Comparison of ENCODE assay signal across 17 cellular contexts in the genomic region with DNA sequence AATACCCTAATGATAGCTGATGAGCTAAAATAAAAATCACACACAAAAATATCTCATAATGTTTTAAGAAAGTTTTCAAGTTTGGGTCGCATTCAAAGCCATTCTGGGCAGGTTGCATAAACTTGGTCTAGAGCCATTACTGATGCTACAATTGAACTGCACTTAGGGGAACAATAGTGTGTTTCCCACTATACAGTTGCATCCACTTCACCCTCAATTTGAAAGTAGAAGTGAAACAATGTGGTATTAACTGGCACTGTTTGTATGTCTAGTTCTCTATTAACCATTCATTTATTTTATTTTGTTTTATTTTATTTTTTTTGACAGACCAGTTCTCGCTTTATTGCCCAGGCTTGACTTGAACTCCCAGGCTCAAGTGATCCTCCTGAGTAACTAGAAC.
"Had no signal": no experiment of that assay in that cellular context is flagged by ENCODE, and none has a peak within 500 bp of the region (broad histone marks: within the 10 kb centered on the region; RNA-seq: fewer than 3 reads in every experiment).

No MANE protein-coding gene starts in this region.

- ATAC-seq: activated T-helper 17 cell treated with anti-CD3 and anti-CD28 coated beads, Interleukin-2, amount 50 U/mL, for 72 hours; mucosa of descending colon; naive thymus-derived CD4-positive, alpha-beta T cell had no signal

- H2AFZ ChIP-seq: parathyroid adenoma had no signal

- DNase-seq: activated CD4-positive, alpha-beta T cell treated with anti-CD3 and anti-CD28 coated beads, Interleukin-2, amount 50 U/mL, for 1 hour; activated naive CD4-positive, alpha-beta T cell; activated naive CD8-positive, alpha-beta T cell treated with anti-CD3 and anti-CD28 coated beads, Interleukin-2, amount 10 ng/mL, durations not matched to agents 7 days and 5 days; activated T-cell treated with anti-CD3 and anti-CD28 coated beads for 4 hours; anterior cingulate cortex; caudate nucleus; mesenchymal stem cell; mucosa of descending colon; naive thymus-derived CD4-positive, alpha-beta T cell; right lobe of liver; stimulated activated CD4-positive, alpha-beta T cell treated with anti-CD3 and anti-CD28 coated beads, Interleukin-4, amount 100 ng/mL, for 1 hour; tibial artery; uterus had no signal

- H3K4me1 Mint-ChIP-seq: activated naive CD8-positive, alpha-beta T cell treated with anti-CD3 and anti-CD28 coated beads, Interleukin-2, amount 10 ng/mL, durations not matched to agents 7 days and 5 days; activated T-helper 17 cell treated with anti-CD3 and anti-CD28 coated beads, Interleukin-2, amount 50 U/mL, for 72 hours; brain; naive thymus-derived CD4-positive, alpha-beta T cell had no signal

- H3K36me3 Mint-ChIP-seq: activated naive CD8-positive, alpha-beta T cell treated with anti-CD3 and anti-CD28 coated beads, Interleukin-2, amount 10 ng/mL, durations not matched to agents 7 days and 5 days; brain; naive thymus-derived CD4-positive, alpha-beta T cell had no signal

- H3K27me3 ChIP-seq: right lobe of liver, tibial artery, uterus had no signal

- H3K9ac ChIP-seq: parathyroid adenoma had no signal

- H3K27ac Mint-ChIP-seq: activated naive CD8-positive, alpha-beta T cell treated with anti-CD3 and anti-CD28 coated beads, Interleukin-2, amount 10 ng/mL, durations not matched to agents 7 days and 5 days; activated T-helper 17 cell treated with anti-CD3 and anti-CD28 coated beads, Interleukin-2, amount 50 U/mL, for 72 hours; brain; naive thymus-derived CD4-positive, alpha-beta T cell had no signal

- H3K4me2 ChIP-seq: smooth muscle cell had no signal

- H3K4me1 ChIP-seq: parathyroid adenoma, tibial artery, uterus had no signal

- H3K36me3 ChIP-seq: right lobe of liver, tibial artery, uterus had no signal

- H3K4me3 ChIP-seq: mucosa of descending colon, right lobe of liver, smooth muscle cell, tibial artery, uterus had no signal

- H3K4me3 Mint-ChIP-seq: activated naive CD8-positive, alpha-beta T cell treated with anti-CD3 and anti-CD28 coated beads, Interleukin-2, amount 10 ng/mL, durations not matched to agents 7 days and 5 days; activated T-helper 17 cell treated with anti-CD3 and anti-CD28 coated beads, Interleukin-2, amount 50 U/mL, for 72 hours; brain; naive thymus-derived CD4-positive, alpha-beta T cell had no signal

- H3K27ac ChIP-seq: parathyroid adenoma, right lobe of liver, tibial artery, uterus had no signal

- H3K9me3 Mint-ChIP-seq: activated naive CD8-positive, alpha-beta T cell treated with anti-CD3 and anti-CD28 coated beads, Interleukin-2, amount 10 ng/mL, durations not matched to agents 7 days and 5 days; activated T-helper 17 cell treated with anti-CD3 and anti-CD28 coated beads, Interleukin-2, amount 50 U/mL, for 72 hours had no signal

- H3K9me3 ChIP-seq: right lobe of liver, tibial artery, uterus had no signal

- H3K79me2 ChIP-seq: parathyroid adenoma had no signal

- H3K27me3 Mint-ChIP-seq: activated naive CD8-positive, alpha-beta T cell treated with anti-CD3 and anti-CD28 coated beads, Interleukin-2, amount 10 ng/mL, durations not matched to agents 7 days and 5 days; activated T-helper 17 cell treated with anti-CD3 and anti-CD28 coated beads, Interleukin-2, amount 50 U/mL, for 72 hours; brain; naive thymus-derived CD4-positive, alpha-beta T cell had no signal
